ENCODE assay signal across 8 cellular contexts in genomic region chr14:21039585-21040369, GRCh38. TPM values are rescaled to one million over a fixed set of nuclear protein-coding genes. Genes with fewer than 3 reads are reported as not detected.
DNase-seq lines count a peak whose midpoint lies in the region; ATAC-seq and TF ChIP-seq lines count a peak whose summit lies in the region.

No MANE protein-coding gene starts in this region.

- intact Hi-C loops in activated CD8-positive, alpha-beta T cell treated with anti-CD3 and anti-CD28 coated beads for 36 hours (cut with micrococcal nuclease) = loop anchor here (1.0 kb wide), 1 partner anchor 25 kb away; no protein-coding TSS in a partner anchor

- no peak overlapping the region for H3K4me3 Mint-ChIP-seq in activated CD8-positive, alpha-beta T cell treated with anti-CD3 and anti-CD28 coated beads for 36 hours

- H3K4me2 ChIP-seq in osteoblast (ENCODE audit: insufficient read depth, low read length) = no peak overlapping the region

- H3K9me3 ChIP-seq in AG04450 (ENCODE audit: control insufficient read depth, insufficient read depth, low read length) = no peaks in the 10 kb centered on the region
- H3K9me3 ChIP-seq in osteoblast (ENCODE audit: low read depth, low read length) = no peaks in the 10 kb centered on the region

- H3K27ac Mint-ChIP-seq in activated CD8-positive, alpha-beta T cell treated with anti-CD3 and anti-CD28 coated beads for 36 hours = no peak overlapping the region

- TF ChIP-seq CTCF in AG04450 (IDR thresholded peaks at IDR 0.05; ENCODE audit: low read depth, low read length) (peak; percentile 71), GM10266 (IDR thresholded peaks at IDR 0.05; ENCODE audit: control insufficient read depth, insufficient read depth, low read depth, missing control alignments) (peak; percentile 57), osteoblast (IDR thresholded peaks at IDR 0.05; ENCODE audit: extremely low read depth, low read depth, low read length) (peak; percentile 66)
- peak; percentile 50 for TF ChIP-seq CTCF in activated CD8-positive, alpha-beta T cell treated with anti-CD3 and anti-CD28 coated beads for 36 hours (IDR thresholded peaks at IDR 0.05)

- POLR2A ChIA-PET in AG04450 (lab: Yijun Ruan, JAX) = interaction anchor here (1.0 to 1.3 kb wide), 5 partner anchors 23 to 52 kb away, joined by 3 to 5 read pairs (median 3); no protein-coding TSS in a partner anchor
- POLR2A ChIA-PET in activated CD8-positive, alpha-beta T cell treated with anti-CD3 and anti-CD28 coated beads for 36 hours (lab: Charles Lee) = interaction anchor here (0.8 to 1.1 kb wide), 2 partner anchors 9 to 28 kb away, joined by 3 to 4 read pairs; no protein-coding TSS in a partner anchor

- H3K27me3 Mint-ChIP-seq in activated CD8-positive, alpha-beta T cell treated with anti-CD3 and anti-CD28 coated beads for 36 hours = peaks cover 3% of the 10 kb centered on the region

- peaks cover 4% of the 10 kb centered on the region for H3K4me1 Mint-ChIP-seq in activated CD8-positive, alpha-beta T cell treated with anti-CD3 and anti-CD28 coated beads for 36 hours (ENCODE audit: low read depth)

- H3K27ac ChIP-seq in AG04450 (ENCODE audit: low read depth, low read length) (no peak overlapping the region), osteoblast (ENCODE audit: low read depth, low read length) (no peak overlapping the region)

- H2AFZ ChIP-seq in osteoblast (ENCODE audit: low read length) = peak overlapping the region; percentile 11

- no peaks in the 10 kb centered on the region for H4K20me1 ChIP-seq in osteoblast (ENCODE audit: insufficient read depth, low read length)

- peaks cover 28% of the 10 kb centered on the region for H3K27me3 ChIP-seq in AG04450 (ENCODE audit: control insufficient read depth, insufficient read depth, low read length)
- H3K27me3 ChIP-seq in osteoblast (ENCODE audit: insufficient read depth, low read length) = peaks cover 18% of the 10 kb centered on the region

- CTCF ChIA-PET in AG04450 (lab: Charles Lee) = interaction anchor here (0.7 to 4.0 kb wide), 26 partner anchors 8 to 343 kb away, joined by 3 to 170 read pairs (median 6); no protein-coding TSS in a partner anchor
- CTCF ChIA-PET in activated CD8-positive, alpha-beta T cell treated with anti-CD3 and anti-CD28 coated beads for 36 hours (lab: Charles Lee) = interaction anchor here (0.8 to 7.0 kb wide), 23 partner anchors 9 to 342 kb away, joined by 3 to 218 read pairs (median 5); partner anchors contain the start of genes NDRG2, SLC39A2 and TPPP2

- DNase-seq in AG04450 (ENCODE audit: low read depth, low spot score) = peak; percentile 26
- DNase-seq in GM10266 (ENCODE audit: extremely low spot score) = peak; percentile 61
- peak; percentile 44 for DNase-seq in NCI-H2107 (lab: John Stamatoyannopoulos, UW)
- peak; percentile 26 for DNase-seq in activated CD8-positive, alpha-beta T cell treated with anti-CD3 and anti-CD28 coated beads for 36 hours
- DNase-seq in globus pallidus (ENCODE audit: low spot score) = peak; percentile 92
- peak; percentile 80 for DNase-seq in osteoblast (ENCODE audit: insufficient read length, low spot score, missing footprints)
- DNase-seq in HK-2 (ENCODE audit: unreplicated experiment) = no peak

- H3K4me3 ChIP-seq in AG04450 (ENCODE audit: low read depth, low read length) = no peak overlapping the region
- no peak overlapping the region for H3K4me3 ChIP-seq in osteoblast (ENCODE audit: insufficient read depth, low read length)

- H3K4me1 ChIP-seq in osteoblast (ENCODE audit: insufficient read depth, low read length) = peaks cover 12% of the 10 kb centered on the region

- no peaks in the 10 kb centered on the region for H3K79me2 ChIP-seq in osteoblast (ENCODE audit: insufficient read depth, low read length)

- ATAC-seq in activated CD8-positive, alpha-beta T cell treated with anti-CD3 and anti-CD28 coated beads for 36 hours = peak; percentile 86
- no peak for ATAC-seq in GM21528 (IDR thresholded peaks at IDR 0.05; ENCODE audit: low FRiP score, unreplicated experiment)

- no peaks in the 10 kb centered on the region for H3K36me3 Mint-ChIP-seq in activated CD8-positive, alpha-beta T cell treated with anti-CD3 and anti-CD28 coated beads for 36 hours (ENCODE audit: low read depth)

- H3K36me3 ChIP-seq in osteoblast (ENCODE audit: insufficient read depth, low read length) = no peaks in the 10 kb centered on the region

- H3K9me3 Mint-ChIP-seq in activated CD8-positive, alpha-beta T cell treated with anti-CD3 and anti-CD28 coated beads for 36 hours = no peaks in the 10 kb centered on the region

RNA-seq across cellular contexts. Expression of gene RNASE7, which starts 2.4 kb away (rescaled TPM):
- not detected in 2 replicates for polyA plus RNA-seq in AG04450 (2011; rRNA removed)
- polyA minus RNA-seq in AG04450 (2011; rRNA and poly(A)+ RNA removed) = not detected in 2 replicates
- not detected for total RNA-seq in activated CD8-positive, alpha-beta T cell treated with anti-CD3 and anti-CD28 coated beads for 36 hours
- not detected in 2 replicates for total RNA-seq in osteoblast

RNA-seq across cellular contexts. Expression of gene RNASE13, which starts 5.2 kb away (rescaled TPM):
- not detected in 2 replicates for polyA plus RNA-seq in AG04450 (2011; rRNA removed)
- polyA minus RNA-seq in AG04450 (2011; rRNA and poly(A)+ RNA removed) = not detected in 2 replicates
- not detected for total RNA-seq in activated CD8-positive, alpha-beta T cell treated with anti-CD3 and anti-CD28 coated beads for 36 hours
- total RNA-seq in osteoblast = not detected in 2 replicates

RNA-seq across cellular contexts. Expression of gene TPPP2, which starts 9.8 kb away (rescaled TPM):
- polyA plus RNA-seq in AG04450 (2011; rRNA removed) = not detected in 2 replicates
- not detected in 2 replicates for polyA minus RNA-seq in AG04450 (2011; rRNA and poly(A)+ RNA removed)
- total RNA-seq in activated CD8-positive, alpha-beta T cell treated with anti-CD3 and anti-CD28 coated beads for 36 hours = not detected
- total RNA-seq in osteoblast = not detected in 2 replicates

RNA-seq across cellular contexts. Expression of gene NDRG2, which starts 14.9 kb away (rescaled TPM):
- 0.66 and 1.0 TPM in 2 replicates for polyA plus RNA-seq in AG04450 (2011; rRNA removed)
- polyA minus RNA-seq in AG04450 (2011; rRNA and poly(A)+ RNA removed) = 1.1 TPM in 1 of 2 replicates, not detected in the other
- total RNA-seq in activated CD8-positive, alpha-beta T cell treated with anti-CD3 and anti-CD28 coated beads for 36 hours = 1 to 10 TPM; 4.3 to 5.3 TPM
- under 0.01 TPM in 1 of 2 replicates, not detected in the other for total RNA-seq in osteoblast

RNA-seq across cellular contexts. Expression of gene RNASE8, which starts 17.8 kb away (rescaled TPM):
- not detected in 2 replicates for polyA plus RNA-seq in AG04450 (2011; rRNA removed)
- polyA minus RNA-seq in AG04450 (2011; rRNA and poly(A)+ RNA removed) = not detected in 2 replicates
- total RNA-seq in activated CD8-positive, alpha-beta T cell treated with anti-CD3 and anti-CD28 coated beads for 36 hours = not detected
- not detected in 2 replicates for total RNA-seq in osteoblast
